ENCODE assay signal across 21 cellular contexts in genomic region chr7:41098846-41099245, GRCh38.
"Had no signal": no experiment of that assay in that cellular context is flagged by ENCODE, and none has a peak within 500 bp of the region (broad histone marks: within the 10 kb centered on the region; RNA-seq: fewer than 3 reads in every experiment).

No MANE protein-coding gene starts in this region.

- ATAC-seq: effector memory CD8-positive, alpha-beta T cell; left colon; left ventricle myocardium superior; stimulated activated effector memory CD8-positive, alpha-beta T cell treated with anti-CD3 and anti-CD28 coated beads, Interleukin-12 subunit alpha, Interleukin-12 subunit beta, amount 100 ng/mL, for 72 hours; stimulated activated naive CD8-positive, alpha-beta T cell treated with anti-CD3 and anti-CD28 coated beads, Interleukin-15, Interleukin-2, amounts not matched to agents 100 U/mL and 50 U/mL, for 24 hours had no signal

- H3K4me1 Mint-ChIP-seq: immature natural killer cell; naive B cell; stimulated activated effector memory CD8-positive, alpha-beta T cell treated with anti-CD3 and anti-CD28 coated beads, Interleukin-12 subunit alpha, Interleukin-12 subunit beta, amount 100 ng/mL, for 72 hours had no signal

- H3K27ac Mint-ChIP-seq: dendritic cell treated with granulocyte-macrophage colony-stimulating factor and Interleukin-4, amounts not matched to agents 40 ng/mL and 50 ng/mL, for 4 days; effector memory CD8-positive, alpha-beta T cell; immature natural killer cell; naive B cell; nephron; stimulated activated effector memory CD8-positive, alpha-beta T cell treated with anti-CD3 and anti-CD28 coated beads, Interleukin-12 subunit alpha, Interleukin-12 subunit beta, amount 100 ng/mL, for 72 hours had no signal

- H3K27me3 ChIP-seq: esophagus squamous epithelium, neutrophil, right atrium auricular region, tibial artery, upper lobe of left lung, vagina had no signal

- DNase-seq: effector memory CD8-positive, alpha-beta T cell; esophagus squamous epithelium; foreskin fibroblast; immature natural killer cell; kidney; left colon; left ventricle myocardium superior; mesendoderm; naive B cell; stimulated activated CD4-positive, alpha-beta T cell treated with anti-CD3 and anti-CD28 coated beads, Interleukin-4, amount 100 ng/mL, for 1 hour; stimulated activated CD8-positive, alpha-beta memory T cell treated with anti-CD3 and anti-CD28 coated beads, Interleukin-4, amount 100 ng/mL, for 48 hours; stimulated activated naive CD8-positive, alpha-beta T cell treated with anti-CD3 and anti-CD28 coated beads, Interleukin-15, Interleukin-2, amounts not matched to agents 100 U/mL and 50 U/mL, for 24 hours; tibial artery; upper lobe of left lung had no signal

- H3K36me3 ChIP-seq: esophagus squamous epithelium, neutrophil, right atrium auricular region, tibial artery, upper lobe of left lung, vagina had no signal

- H3K27me3 Mint-ChIP-seq: dendritic cell treated with granulocyte-macrophage colony-stimulating factor and Interleukin-4, amounts not matched to agents 40 ng/mL and 50 ng/mL, for 4 days; effector memory CD8-positive, alpha-beta T cell; naive B cell had no signal

- H3K27ac ChIP-seq: esophagus squamous epithelium, neutrophil, right atrium auricular region, tibial artery, upper lobe of left lung, vagina had no signal

- H3K36me3 Mint-ChIP-seq: immature natural killer cell; naive B cell; stimulated activated effector memory CD8-positive, alpha-beta T cell treated with anti-CD3 and anti-CD28 coated beads, Interleukin-12 subunit alpha, Interleukin-12 subunit beta, amount 100 ng/mL, for 72 hours had no signal

- H3K9me3 ChIP-seq: esophagus squamous epithelium, neutrophil, right atrium auricular region, tibial artery, upper lobe of left lung, vagina had no signal

- H3K4me1 ChIP-seq: esophagus squamous epithelium, right atrium auricular region, tibial artery, upper lobe of left lung, vagina had no signal

- H3K4me3 ChIP-seq: esophagus squamous epithelium, lung, right atrium auricular region, tibial artery, upper lobe of left lung, vagina had no signal

- H3K4me3 Mint-ChIP-seq: dendritic cell treated with granulocyte-macrophage colony-stimulating factor and Interleukin-4, amounts not matched to agents 40 ng/mL and 50 ng/mL, for 4 days; effector memory CD8-positive, alpha-beta T cell; immature natural killer cell; naive B cell; nephron; stimulated activated effector memory CD8-positive, alpha-beta T cell treated with anti-CD3 and anti-CD28 coated beads, Interleukin-12 subunit alpha, Interleukin-12 subunit beta, amount 100 ng/mL, for 72 hours had no signal
